Comparison of ENCODE assay signal across 9 cellular contexts in the genomic region with DNA sequence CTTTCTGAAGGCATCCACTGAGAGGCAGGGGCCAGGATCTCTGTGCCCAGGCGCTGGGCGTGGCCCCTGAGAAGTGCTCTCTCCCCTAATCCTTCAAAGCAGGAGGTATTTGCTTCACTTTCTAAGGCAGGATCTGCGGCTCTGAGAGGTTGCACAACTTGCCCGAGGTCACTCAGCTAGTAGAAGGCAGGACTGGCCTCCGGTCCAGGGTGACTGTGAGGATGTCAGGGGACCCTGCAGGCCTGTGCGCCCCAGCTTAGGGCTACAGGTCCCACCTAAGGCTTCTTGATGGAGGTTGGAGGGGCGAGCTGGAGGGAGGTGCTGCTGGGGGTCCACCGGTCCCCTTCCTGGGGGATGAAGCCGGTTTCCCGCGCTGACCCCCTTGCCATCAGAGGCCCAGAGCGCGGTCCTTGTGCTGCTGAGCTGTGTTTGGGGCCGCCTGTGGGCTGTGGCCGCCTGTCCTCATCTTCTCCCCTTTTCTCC. TPM values are rescaled to one million over a fixed set of nuclear protein-coding genes. Genes with fewer than 3 reads are reported as not detected.
A peak's percentile ranks its signal among the peaks of the same experiment; 100 is the strongest.
DNase-seq lines count a peak whose midpoint lies in the region; ATAC-seq, FAIRE-seq and TF ChIP-seq lines count a peak whose summit lies in the region.
"Had no signal": no experiment of that assay in that cellular context is flagged by ENCODE, and none has a peak within 500 bp of the region (broad histone marks: within the 10 kb centered on the region; RNA-seq: fewer than 3 reads in every experiment).

No MANE protein-coding gene starts in this region.

- peaks cover 67% of the 10 kb centered on the region for H3K4me1 ChIP-seq in HepG2 (ENCODE audit: insufficient read depth, low read length)
- peaks cover 24% of the 10 kb centered on the region for H3K4me1 ChIP-seq in testis

- peak; percentile 43 for FAIRE-seq in HepG2 (lab: Jason Lieb, UNC)

- no peaks in the 10 kb centered on the region for H3K9me3 ChIP-seq in HepG2 (ENCODE audit: low read length)
- no peaks in the 10 kb centered on the region for H3K9me3 ChIP-seq in testis

- POLR2A ChIA-PET in MCF 10A (lab: Yijun Ruan, JAX) (no interaction called here), HepG2 (lab: Yijun Ruan, JAX) (interaction anchor here (0.7 to 2.2 kb wide), 8 partner anchors 11 to 501 kb away, joined by 3 to 8 read pairs (median 4); no protein-coding TSS in a partner anchor)

- DNase-seq in HuH-7 (ENCODE audit: low spot score), result peak; percentile 97
- DNase-seq in MCF 10A (ENCODE audit: unreplicated experiment), result peak; percentile 32
- DNase-seq in HepG2 (ENCODE audit: low spot score), result peak; percentile 69
- no peak for DNase-seq in testis
- DNase-seq in NCI-H128 (lab: John Stamatoyannopoulos, UW; ENCODE audit: unreplicated experiment), result no peak
- DNase-seq in activated effector memory CD4-positive, alpha-beta T cell treated with anti-CD3 and anti-CD28 coated beads, Interleukin-2, amount 50 U/mL, for 16 hours, result no peak
- DNase-seq: effector memory CD8-positive, alpha-beta T cell; NCI-H446 treated with DMSO at 0.1 percent for 48 hours had no signal

- H3K27me3 ChIP-seq in HepG2 (ENCODE audit: control insufficient read depth in 1 of 2, insufficient read depth in 2 of 2, low read length in 2 of 2) (no peaks in the 10 kb centered on the region), testis (no peaks in the 10 kb centered on the region)

- peak overlapping the region; percentile 68 for H3K9ac ChIP-seq in HepG2 (ENCODE audit: insufficient read depth, low read depth, low read length)

- ATAC-seq in HepG2 (peak; percentile 67), HG03139 (IDR thresholded peaks at IDR 0.05; ENCODE audit: unreplicated experiment) (no peak)
- ATAC-seq: effector memory CD8-positive, alpha-beta T cell had no signal

- in situ Hi-C loops in HepG2 (cut with HindIII; ENCODE audit: extremely low pct_ligation_motif_present, low pct_unique_long_range_greater_than_20kb), result no loop called here

- H2AFZ ChIP-seq in HepG2 (ENCODE audit: low read length), result no peak overlapping the region

- no peaks in the 10 kb centered on the region for H3K79me2 ChIP-seq in HepG2 (ENCODE audit: insufficient read depth, low read length)

- H3K4me3 Mint-ChIP-seq in MCF 10A (ENCODE audit: unreplicated experiment), result no peak overlapping the region
- H3K4me3 Mint-ChIP-seq: effector memory CD8-positive, alpha-beta T cell had no signal

- H3K4me3 ChIP-seq in HepG2 (replicated peaks in 1 of 3; ENCODE audit: insufficient read depth in 1 of 3, low read depth in 2 of 3, low read length in 3 of 3), result peak overlapping the region; percentile 29 to 64 (median 46); a peak in 5 of 6 replicates
- no peak overlapping the region for H3K4me3 ChIP-seq in testis

- no peaks in the 10 kb centered on the region for H3K9me3 Mint-ChIP-seq in MCF 10A (ENCODE audit: unreplicated experiment)
- H3K9me3 Mint-ChIP-seq: effector memory CD8-positive, alpha-beta T cell had no signal

- peaks cover 5% of the 10 kb centered on the region for H3K4me1 Mint-ChIP-seq in MCF 10A (ENCODE audit: insufficient read depth, unreplicated experiment)

- no peak for TF ChIP-seq POLR2A in HepG2 (IDR thresholded peaks at IDR 0.05; ENCODE audit: insufficient read depth in 1 of 2, low read depth in 2 of 2, low read length in 2 of 2)
- no peak for TF ChIP-seq POLR2A in testis (IDR thresholded peaks at IDR 0.05)

- H3K27me3 Mint-ChIP-seq in MCF 10A (ENCODE audit: insufficient read depth, unreplicated experiment), result no peaks in the 10 kb centered on the region

- H3K36me3 Mint-ChIP-seq in MCF 10A (ENCODE audit: insufficient read depth, unreplicated experiment), result peaks cover under 1% of the 10 kb centered on the region

- WGBS in HepG2 (ENCODE audit: low lambda C conversion rate), result 0% methylated on average over 2 of the region's 15 CpGs
- 49 to 59% methylated on average over 6 to 15 of the region's 15 CpGs for WGBS in testis, 2 donors

- TF ChIP-seq RAD21 in HepG2 (CRISPR knock-in tag; IDR thresholded peaks at IDR 0.05), result no peak

- no peaks in the 10 kb centered on the region for H3K36me3 ChIP-seq in HepG2 (replicated peaks in 1 of 2; ENCODE audit: control insufficient read depth in 1 of 2, insufficient read depth in 2 of 2, low read length in 2 of 2)
- H3K36me3 ChIP-seq in testis (ENCODE audit: low read depth, missing control alignments), result no peaks in the 10 kb centered on the region

- TF ChIP-seq EP300 in HepG2 (IDR thresholded peaks at IDR 0.05; ENCODE audit: low read depth in 2 of 2, low read length in 2 of 2) (peak in 1 of 2 experiments; percentile 22; a peak in 1 of 4 replicates), HepG2 (CRISPR knock-in tag; IDR thresholded peaks at IDR 0.05; ENCODE audit: borderline replicate concordance) (no peak; the same call in 1 of the 2 replicates)

- H3K27ac Mint-ChIP-seq in MCF 10A (ENCODE audit: low read depth, unreplicated experiment), result no peak overlapping the region
- H3K27ac Mint-ChIP-seq: effector memory CD8-positive, alpha-beta T cell had no signal

- intact Hi-C loops in MCF 10A (cut with micrococcal nuclease), result no loop called here
- intact Hi-C loops in HepG2 (cut with micrococcal nuclease; ENCODE audit: unreplicated experiment), result no loop called here
- intact Hi-C loops in testis (cut with DNase I; ENCODE audit: low total_unique reads), result no loop called here

- BruUV-seq in MCF 10A (replicated peaks; lab: Mats Ljungman, UMichigan) (no TSS peak), HepG2 (replicated peaks; lab: Mats Ljungman, UMichigan) (TSS peak; percentile 95)

- TF ChIP-seq CTCF in MCF 10A (IDR thresholded peaks at IDR 0.05; ENCODE audit: unreplicated experiment), result no peak
- no peak for TF ChIP-seq CTCF in HepG2 (CRISPR knock-in tag; IDR thresholded peaks at IDR 0.05)
- no peak for TF ChIP-seq CTCF in testis (IDR thresholded peaks at IDR 0.05)

- CTCF ChIA-PET in MCF 10A (lab: Yijun Ruan, JAX) (interaction anchor here (0.5 kb wide), 1 partner anchor 434 kb away, joined by 3 read pairs; no protein-coding TSS in a partner anchor), HepG2 (lab: Yijun Ruan, JAX; ENCODE audit: low intra/inter-chr PET ratio, low total read pairs) (no interaction called here)

- H4K20me1 ChIP-seq in HepG2 (ENCODE audit: insufficient read depth, low read length), result no peaks in the 10 kb centered on the region

- peak overlapping the region; percentile 88 for H3K4me2 ChIP-seq in HepG2 (ENCODE audit: low read depth, low read length)

- H3K27ac ChIP-seq in HepG2 (ENCODE audit: extremely low read length, insufficient read depth, low read length) (peak overlapping the region; percentile 59), testis (peak overlapping the region; percentile 65 to 86)

TF ChIP-seq in HepG2, 621 proteins besides CTCF, POLR2A, EP300 and RAD21 (continues in another document):
- TF ChIP-seq ZNF747 (CRISPR knock-in tag; IDR thresholded peaks at IDR 0.05; ENCODE audit: borderline replicate concordance) (0 out of 2 replicates have a peak, but pooled peaks have one; percentile 0), CBX5 (CRISPR knock-in tag; IDR thresholded peaks at IDR 0.05; ENCODE audit: borderline replicate concordance) (peak; percentile 33; the same call in 1 of the 2 replicates), ZNF556 (CRISPR knock-in tag; IDR thresholded peaks at IDR 0.05; ENCODE audit: borderline replicate concordance) (peak; percentile 24; the same call in 1 of the 2 replicates), ZNF547 (CRISPR knock-in tag; IDR thresholded peaks at IDR 0.05) (peak; percentile 61; the same call in 1 of the 2 replicates), SCMH1 (CRISPR knock-in tag; IDR thresholded peaks at IDR 0.05; ENCODE audit: borderline replicate concordance) (no peak)

RNA-seq across cellular contexts. Expression of a gene that starts 1.0 kb away (rescaled TPM):
- not detected in 2 replicates for total RNA-seq in MCF 10A (2022)
- total RNA-seq in HepG2 (2016; rRNA removed; fragmentation: Illumina TruSeq; extraction: Trizol), result 0.40 TPM in 1 of 2 replicates, not detected in the other
- 0.18 TPM in 1 of 2 replicates, not detected in the other for total RNA-seq in HepG2 (2016; cell fraction: cytosol; rRNA removed; fragmentation: Illumina TruSeq; extraction: Trizol; ENCODE audit: low read depth)
- 0.39 and 0.61 TPM in 2 replicates for total RNA-seq in HepG2 (2016; cell fraction: insoluble cytoplasmic fraction; rRNA removed; fragmentation: Illumina TruSeq; extraction: Trizol)
- 0.24 and 0.25 TPM in 2 replicates for total RNA-seq in HepG2 (2016; cell fraction: membrane; rRNA removed; fragmentation: Illumina TruSeq; extraction: Trizol)
- 0.43 and 0.91 TPM in 2 replicates for total RNA-seq in HepG2 (2016; cell fraction: nucleus; rRNA removed; fragmentation: Illumina TruSeq; extraction: Trizol)
- 0.30 and 0.42 TPM in 2 replicates for polyA plus RNA-seq in HepG2 (2011; rRNA removed)
- 0.12 and 0.32 TPM in 2 replicates for polyA plus RNA-seq in HepG2 (2011; cell fraction: cytosol; rRNA removed)
- 3.5 and 3.6 TPM in 2 replicates for polyA plus RNA-seq in HepG2 (2011; cell fraction: nucleus; rRNA removed)
- polyA plus RNA-seq in HepG2 (2012), result 0.39 and 0.67 TPM in 2 replicates
- not detected in 2 replicates for polyA plus RNA-seq in HepG2 (2016; cell fraction: cytosol; fragmentation: Illumina TruSeq; extraction: Trizol; ENCODE audit: low read depth)
- polyA plus RNA-seq in HepG2 (2016; cell fraction: insoluble cytoplasmic fraction; fragmentation: Illumina TruSeq; extraction: Trizol; ENCODE audit: low read depth), result 0.09 TPM in 1 of 2 replicates, not detected in the other
- polyA plus RNA-seq in HepG2 (2016; cell fraction: membrane; fragmentation: Illumina TruSeq; extraction: Trizol; ENCODE audit: low read depth), result not detected in 2 replicates
- polyA plus RNA-seq in HepG2 (2016; cell fraction: nucleus; fragmentation: Illumina TruSeq; extraction: Trizol; ENCODE audit: insufficient read depth, low read depth), result 0.45 and 0.49 TPM in 2 replicates
- 0.09 and 1.2 TPM in 2 replicates for polyA minus RNA-seq in HepG2 (2011; rRNA and poly(A)+ RNA removed; ENCODE audit: low replicate concordance)
- polyA minus RNA-seq in HepG2 (2011; cell fraction: cytosol; rRNA and poly(A)+ RNA removed), result not detected in 2 replicates
- 1.4 and 2.1 TPM in 2 replicates for polyA minus RNA-seq in HepG2 (2011; cell fraction: nucleus; rRNA and poly(A)+ RNA removed)
- total RNA-seq in testis, result 1 to 10 TPM; 3.9 to 8.8 TPM
- polyA plus RNA-seq in testis (ENCODE audit: insufficient read depth, low read depth, low replicate concordance), result 3.3 TPM

Comparison
In these comparisons a context has a peak if more than half of its experiments do, and no peak if none do; other contexts are left out.
1. DNase-seq: peak in HuH-7 (single experiment), MCF 10A (single experiment) and HepG2 (single experiment); none in testis (single experiment), NCI-H128 (single experiment) and activated effector memory CD4-positive, alpha-beta T cell treated with anti-CD3 and anti-CD28 coated beads, Interleukin-2, amount 50 U/mL, for 16 hours (single experiment).
2. H3K4me3 ChIP-seq: peak in HepG2 (3 of 3); none in testis (0 of 2).